8 cellular contexts compared by ENCODE assay signal in genomic region chr5:69368458-69369368, GRCh38. TPM values are rescaled to one million over a fixed set of nuclear protein-coding genes. Genes with fewer than 3 reads are reported as not detected.
DNase-seq lines count a peak whose midpoint lies in the region; ATAC-seq and TF ChIP-seq lines count a peak whose summit lies in the region.

No MANE protein-coding gene starts in this region.

- H3K4me3 ChIP-seq in BLaER1, result peak overlapping the region; percentile 74
- H3K4me3 ChIP-seq in NB4 (ENCODE audit: low read depth, low read length), result peak overlapping the region; percentile 82
- peak overlapping the region; percentile 67 to 87 (median 78) for H3K4me3 ChIP-seq in sigmoid colon

- no peaks in the 10 kb centered on the region for H3K27me3 ChIP-seq in BLaER1
- H3K27me3 ChIP-seq in sigmoid colon, result no peaks in the 10 kb centered on the region

- H3K9me3 ChIP-seq in BLaER1 (no peaks in the 10 kb centered on the region), sigmoid colon (no peaks in the 10 kb centered on the region)

- DNase-seq in NB4 (ENCODE audit: low read depth) (peak; percentile 62), left cardiac atrium (no peak), sigmoid colon (no peak)
- peak; percentile 20 for DNase-seq in activated naive CD8-positive, alpha-beta T cell treated with anti-CD3 and anti-CD28 coated beads for 36 hours

- peak overlapping the region; percentile 97 for H3K4me3 Mint-ChIP-seq in activated naive CD8-positive, alpha-beta T cell treated with anti-CD3 and anti-CD28 coated beads for 36 hours

- intact Hi-C loops in left cardiac atrium (cut with DNase I), result loop anchor here in 1 of 2 donors (5.0 kb wide), 2 partner anchors 151 to 276 kb away; partner anchors contain the start of gene SLC30A5
- intact Hi-C loops in sigmoid colon (cut with DNase I), result loop anchor here (5.0 to 10.0 kb wide), 2 partner anchors 36 to 324 kb away; partner anchors contain the start of gene CCDC125

- TF ChIP-seq CTCF in NB4 (IDR thresholded peaks at IDR 0.05; ENCODE audit: low read depth, low read length) (no peak), sigmoid colon (IDR thresholded peaks at IDR 0.05) (no peak)

- H3K4me1 ChIP-seq in BLaER1, result peaks cover 37% of the 10 kb centered on the region
- peaks cover 0 to 35% (median 22%) of the 10 kb centered on the region in 4 donors for H3K4me1 ChIP-seq in sigmoid colon

- peak; percentile 37 for ATAC-seq in GM19455 (IDR thresholded peaks at IDR 0.05; ENCODE audit: unreplicated experiment)
- ATAC-seq in left cardiac atrium, result peak; percentile 51 to 69
- ATAC-seq in GM18909 (IDR thresholded peaks at IDR 0.05; ENCODE audit: poor library complexity, unreplicated experiment), result no peak
- no peak for ATAC-seq in GM18867 (IDR thresholded peaks at IDR 0.05; ENCODE audit: unreplicated experiment)

- H3K36me3 ChIP-seq in BLaER1, result peaks cover 37% of the 10 kb centered on the region
- peaks cover 0 to 34% (median 13%) of the 10 kb centered on the region in 4 donors for H3K36me3 ChIP-seq in sigmoid colon

- peak overlapping the region; percentile 96 for H3K9ac ChIP-seq in BLaER1

- H3K4me2 ChIP-seq in BLaER1, result peak overlapping the region; percentile 70

- H3K27ac ChIP-seq in BLaER1, result peak overlapping the region; percentile 99
- H3K27ac ChIP-seq in sigmoid colon, result peak overlapping the region; percentile 93 to 96 (median 94)

- no peaks in the 10 kb centered on the region for H3K9me3 Mint-ChIP-seq in activated naive CD8-positive, alpha-beta T cell treated with anti-CD3 and anti-CD28 coated beads for 36 hours

- TF ChIP-seq EP300 in sigmoid colon (IDR thresholded peaks at IDR 0.05), result no peak

- H3K36me3 Mint-ChIP-seq in activated naive CD8-positive, alpha-beta T cell treated with anti-CD3 and anti-CD28 coated beads for 36 hours, result peaks cover 30% of the 10 kb centered on the region

- no peaks in the 10 kb centered on the region for H3K27me3 Mint-ChIP-seq in activated naive CD8-positive, alpha-beta T cell treated with anti-CD3 and anti-CD28 coated beads for 36 hours

- no peak for TF ChIP-seq POLR2A in NB4 (IDR thresholded peaks at IDR 0.05; ENCODE audit: extremely low read depth, insufficient read length)
- no peak for TF ChIP-seq POLR2A in sigmoid colon (IDR thresholded peaks at IDR 0.05)

- peak overlapping the region; percentile 98 for H3K27ac Mint-ChIP-seq in activated naive CD8-positive, alpha-beta T cell treated with anti-CD3 and anti-CD28 coated beads for 36 hours

- WGBS in sigmoid colon, 2 donors, result 1 to 2% methylated on average over 42 of the region's 42 CpGs

- peaks cover 28% of the 10 kb centered on the region for H3K4me1 Mint-ChIP-seq in activated naive CD8-positive, alpha-beta T cell treated with anti-CD3 and anti-CD28 coated beads for 36 hours

- peaks cover 44% of the 10 kb centered on the region for H4K20me1 ChIP-seq in BLaER1

RNA-seq across cellular contexts. Expression of gene AK6, which starts 0.6 kb away (rescaled TPM):
- 100 to 1,000 TPM; 114 to 123 TPM for total RNA-seq in activated naive CD8-positive, alpha-beta T cell treated with anti-CD3 and anti-CD28 coated beads for 36 hours
- total RNA-seq in left cardiac atrium (10 to 100 TPM; 34.4 to 36.1 TPM), sigmoid colon (10 to 100 TPM; 20.7 to 34.1 (median 28.5) TPM)
- 10 to 100 TPM; 36.5 to 51.8 (median 40.2) TPM for polyA plus RNA-seq in sigmoid colon

RNA-seq across cellular contexts. Expression of gene TAF9, which starts 0.6 kb away (rescaled TPM):
- total RNA-seq in activated naive CD8-positive, alpha-beta T cell treated with anti-CD3 and anti-CD28 coated beads for 36 hours, result 10 to 100 TPM; 94.1 to 99.3 TPM
- total RNA-seq in left cardiac atrium, result 10 to 100 TPM; 31.2 to 42.1 TPM
- total RNA-seq in sigmoid colon, result 10 to 100 TPM; 33.2 to 52.8 (median 38.6) TPM
- polyA plus RNA-seq in sigmoid colon, result 10 to 100 TPM; 57.4 to 77.9 (median 60.1) TPM

RNA-seq across cellular contexts. Expression of gene RAD17, which starts 0.9 kb away (rescaled TPM):
- total RNA-seq in activated naive CD8-positive, alpha-beta T cell treated with anti-CD3 and anti-CD28 coated beads for 36 hours, result 10 to 100 TPM; 27.7 to 28.8 TPM
- 10 to 100 TPM; 15.0 to 17.4 TPM for total RNA-seq in left cardiac atrium
- 10 to 100 TPM; 18.3 to 25.3 (median 19.5) TPM for total RNA-seq in sigmoid colon
- 10 to 100 TPM; 13.1 to 16.9 (median 13.2) TPM for polyA plus RNA-seq in sigmoid colon

RNA-seq across cellular contexts. Expression of gene CCDC125, which starts 36.1 kb away (rescaled TPM):
- total RNA-seq in activated naive CD8-positive, alpha-beta T cell treated with anti-CD3 and anti-CD28 coated beads for 36 hours, result 10 to 100 TPM; 10.8 to 13.3 TPM
- total RNA-seq in left cardiac atrium (1 to 10 TPM; 3.5 to 3.7 TPM), sigmoid colon (1 to 10 TPM; 2.9 to 4.7 (median 3.4) TPM)
- 10 to 100 TPM in 1 of 3 donors, 1 to 10 TPM in 2; 7.7 to 11.6 (median 7.8) TPM for polyA plus RNA-seq in sigmoid colon

RNA-seq across cellular contexts. Expression of gene MARVELD2, which starts 46.2 kb away (rescaled TPM):
- total RNA-seq in activated naive CD8-positive, alpha-beta T cell treated with anti-CD3 and anti-CD28 coated beads for 36 hours, result under 1 TPM; 0.31 to 0.78 TPM
- total RNA-seq in left cardiac atrium (1 to 10 TPM; 2.0 to 2.2 TPM), sigmoid colon (under 1 TPM in 3 of 4 donors, not detected in 1; 0.28 to 0.49 (median 0.36) TPM)
- polyA plus RNA-seq in sigmoid colon, result 1 to 10 TPM; 4.2 to 9.7 (median 5.8) TPM

Comparison
In these comparisons a context has a peak if more than half of its experiments do, and no peak if none do; other contexts are left out.
1. ATAC-seq: peak in GM19455 (single experiment) and left cardiac atrium (2 of 2); none in GM18909 (single experiment) and GM18867 (single experiment).
2. DNase-seq: peak in NB4 (single experiment) and activated naive CD8-positive, alpha-beta T cell treated with anti-CD3 and anti-CD28 coated beads for 36 hours (single experiment); none in left cardiac atrium (single experiment) and sigmoid colon (single experiment).
3. Peak in every context shown above with its lines, with median percentiles within 50 percentile points of each other: H3K4me3 ChIP-seq.